ENCODE assay signal across 21 cellular contexts in the genomic region with DNA sequence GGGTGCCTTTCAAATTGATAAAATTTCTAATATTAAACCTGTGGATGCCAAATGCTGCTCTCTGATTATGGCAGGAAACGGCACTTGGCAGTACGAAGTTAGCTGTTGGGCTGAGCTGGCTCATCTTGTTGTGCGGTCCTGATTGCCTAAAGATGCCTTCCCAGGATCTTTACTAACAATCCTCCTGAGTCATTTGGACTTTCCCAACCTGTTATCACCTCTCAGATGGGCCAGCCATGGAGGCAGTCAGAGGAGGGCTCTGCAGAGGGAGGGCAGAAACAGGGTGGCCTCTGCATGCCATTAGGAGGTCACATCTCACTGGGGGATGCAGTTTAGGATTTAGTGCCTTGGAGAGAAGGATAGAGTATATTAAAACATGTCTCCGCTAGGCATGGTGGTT.
"Had no signal": no experiment of that assay in that cellular context is flagged by ENCODE, and none has a peak within 500 bp of the region (broad histone marks: within the 10 kb centered on the region; RNA-seq: fewer than 3 reads in every experiment).

No MANE protein-coding gene starts in this region.

- H3K27me3 ChIP-seq: esophagus muscularis mucosa, right lobe of liver, tibial artery, upper lobe of right lung, vagina had no signal

- H3K27ac Mint-ChIP-seq: naive thymus-derived CD8-positive, alpha-beta T cell; stimulated activated effector memory CD8-positive, alpha-beta T cell treated with anti-CD3 and anti-CD28 coated beads, Interleukin-12 subunit alpha, Interleukin-12 subunit beta, amount 100 ng/mL, for 72 hours; stimulated activated naive CD8-positive, alpha-beta T cell treated with anti-CD3 and anti-CD28 coated beads, Interleukin-15, Interleukin-2, amounts not matched to agents 100 ng/mL and 50 ng/mL, for 24 hours had no signal

- H2AFZ ChIP-seq: parathyroid adenoma had no signal

- ATAC-seq: heart right ventricle; left lobe of liver; mucosa of descending colon; naive thymus-derived CD8-positive, alpha-beta T cell; right lobe of liver; stimulated activated effector memory CD8-positive, alpha-beta T cell treated with anti-CD3 and anti-CD28 coated beads, Interleukin-12 subunit alpha, Interleukin-12 subunit beta, amount 100 ng/mL, for 72 hours; upper lobe of right lung had no signal

- H3K4me1 ChIP-seq: esophagus muscularis mucosa, heart right ventricle, parathyroid adenoma, prostate gland, right lobe of liver, tibial artery, upper lobe of right lung, vagina had no signal

- H3K4me3 Mint-ChIP-seq: naive thymus-derived CD8-positive, alpha-beta T cell; stimulated activated effector memory CD8-positive, alpha-beta T cell treated with anti-CD3 and anti-CD28 coated beads, Interleukin-12 subunit alpha, Interleukin-12 subunit beta, amount 100 ng/mL, for 72 hours; stimulated activated naive CD8-positive, alpha-beta T cell treated with anti-CD3 and anti-CD28 coated beads, Interleukin-15, Interleukin-2, amounts not matched to agents 100 ng/mL and 50 ng/mL, for 24 hours had no signal

- H3K27me3 Mint-ChIP-seq: naive thymus-derived CD8-positive, alpha-beta T cell; stimulated activated naive CD8-positive, alpha-beta T cell treated with anti-CD3 and anti-CD28 coated beads, Interleukin-15, Interleukin-2, amounts not matched to agents 100 ng/mL and 50 ng/mL, for 24 hours had no signal

- H3K9ac ChIP-seq: parathyroid adenoma had no signal

- H3K36me3 ChIP-seq: esophagus muscularis mucosa, prostate gland, right lobe of liver, tibial artery, upper lobe of right lung, vagina had no signal

- H3K9me3 ChIP-seq: esophagus muscularis mucosa, heart right ventricle, mucosa of descending colon, prostate gland, right lobe of liver, tibial artery, upper lobe of right lung, vagina had no signal

- H3K27ac ChIP-seq: epithelial cell of prostate, esophagus muscularis mucosa, heart right ventricle, parathyroid adenoma, prostate gland, right lobe of liver, tibial artery, upper lobe of right lung, vagina had no signal

- H3K4me3 ChIP-seq: esophagus muscularis mucosa, heart right ventricle, mucosa of descending colon, prostate gland, right lobe of liver, tibial artery, upper lobe of right lung, vagina had no signal

- DNase-seq: effector memory CD4-positive, alpha-beta T cell; foreskin melanocyte; heart right ventricle; hypothalamus; islet precursor cell; mucosa of descending colon; naive thymus-derived CD8-positive, alpha-beta T cell; retina; right lobe of liver; stimulated activated CD4-positive, alpha-beta T cell treated with anti-CD3 and anti-CD28 coated beads, Interleukin-4, amount 100 ng/mL, for 1 hour; stimulated activated CD8-positive, alpha-beta memory T cell treated with anti-CD3 and anti-CD28 coated beads, Interleukin-4, amount 100 ng/mL, for 48 hours; tibial artery; upper lobe of right lung had no signal

- H3K9me3 Mint-ChIP-seq: naive thymus-derived CD8-positive, alpha-beta T cell; stimulated activated effector memory CD8-positive, alpha-beta T cell treated with anti-CD3 and anti-CD28 coated beads, Interleukin-12 subunit alpha, Interleukin-12 subunit beta, amount 100 ng/mL, for 72 hours; stimulated activated naive CD8-positive, alpha-beta T cell treated with anti-CD3 and anti-CD28 coated beads, Interleukin-15, Interleukin-2, amounts not matched to agents 100 ng/mL and 50 ng/mL, for 24 hours had no signal
